ENCODE assay signal across 28 cellular contexts in the genomic region with DNA sequence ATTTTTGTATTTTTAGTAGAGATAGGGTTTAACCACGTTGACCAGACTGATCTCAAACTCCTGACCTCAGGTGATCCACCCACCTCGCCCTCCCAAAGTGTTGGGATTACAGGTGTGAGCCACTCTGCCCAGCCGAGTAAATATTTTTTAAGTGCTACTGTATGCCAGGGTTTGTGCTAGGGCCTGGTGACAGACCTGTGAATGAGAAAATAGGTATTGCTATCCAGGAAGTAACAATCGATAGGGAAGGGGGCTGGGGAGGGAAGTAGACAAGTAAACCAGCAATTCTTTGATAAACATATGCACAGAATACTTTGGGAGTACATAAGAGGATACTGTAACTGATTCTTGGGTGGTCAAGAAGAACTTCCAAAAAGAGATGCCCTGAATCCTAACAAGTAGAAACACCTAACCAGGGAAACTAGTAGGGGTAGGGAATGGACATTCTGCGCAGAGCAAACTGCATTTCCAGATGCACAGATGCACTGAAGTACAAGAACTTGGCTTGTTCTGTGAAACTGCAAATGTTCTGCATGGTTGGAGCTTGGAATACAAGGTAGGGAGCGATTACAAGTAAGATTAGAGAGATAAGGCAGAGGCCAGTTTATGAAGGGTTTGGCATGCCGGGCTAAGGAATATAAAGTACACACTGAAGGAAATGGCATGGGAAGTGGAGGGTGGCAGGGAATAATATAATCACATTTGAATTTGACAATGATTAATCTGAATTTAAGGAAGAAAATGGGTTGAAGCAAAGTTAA.
"Had no signal": no experiment of that assay in that cellular context is flagged by ENCODE, and none has a peak within 500 bp of the region (broad histone marks: within the 10 kb centered on the region; RNA-seq: fewer than 3 reads in every experiment).

No MANE protein-coding gene starts in this region.

- H3K4me3 Mint-ChIP-seq: activated CD4-positive, alpha-beta T cell treated with anti-CD3 and anti-CD28 coated beads, Interleukin-2, amount 10 ng/mL, durations not matched to agents 7 days and 5 days; activated CD8-positive, alpha-beta T cell treated with anti-CD3 and anti-CD28 coated beads, Interleukin-2, amount 10 ng/mL, durations not matched to agents 7 days and 5 days; activated T-helper 17 cell treated with anti-CD3 and anti-CD28 coated beads, Interleukin-2, amount 50 U/mL, for 72 hours; effector memory CD8-positive, alpha-beta T cell; mesothelial cell of epicardium; natural killer cell treated with Interleukin-12 subunit alpha and Interleukin-12 subunit beta and Interleukin-15 and Interleukin-18, amount 100 ng/mL, for 72 hours; stimulated activated effector memory CD8-positive, alpha-beta T cell treated with anti-CD3 and anti-CD28 coated beads, Interleukin-12 subunit alpha, Interleukin-12 subunit beta, amount 100 ng/mL, for 72 hours; stimulated activated naive CD8-positive, alpha-beta T cell treated with anti-CD3 and anti-CD28 coated beads, Interleukin-15, amount 100 ng/mL, for 72 hours had no signal

- H3K27ac ChIP-seq: dorsolateral prefrontal cortex, esophagus muscularis mucosa, neutrophil, ovary, right lobe of liver, skin epidermis, suprapubic skin, vagina, WERI-Rb-1 had no signal

- H3K4me1 ChIP-seq: esophagus muscularis mucosa, right lobe of liver, suprapubic skin, vagina had no signal

- H3K36me3 Mint-ChIP-seq: natural killer cell treated with Interleukin-12 subunit alpha and Interleukin-12 subunit beta and Interleukin-15 and Interleukin-18, amount 100 ng/mL, for 72 hours; stimulated activated effector memory CD8-positive, alpha-beta T cell treated with anti-CD3 and anti-CD28 coated beads, Interleukin-12 subunit alpha, Interleukin-12 subunit beta, amount 100 ng/mL, for 72 hours had no signal

- H3K27me3 ChIP-seq: dorsolateral prefrontal cortex, esophagus muscularis mucosa, neutrophil, ovary, right lobe of liver, suprapubic skin, vagina had no signal

- ATAC-seq: activated CD8-positive, alpha-beta T cell treated with anti-CD3 and anti-CD28 coated beads, Interleukin-2, amount 10 ng/mL, durations not matched to agents 7 days and 5 days; activated naive CD4-positive, alpha-beta T cell treated with anti-CD3 and anti-CD28 coated beads, Interleukin-2, amount 50 U/mL, for 72 hours; activated T-helper 17 cell treated with anti-CD3 and anti-CD28 coated beads, Interleukin-2, amount 50 U/mL, for 72 hours; effector memory CD8-positive, alpha-beta T cell; left ventricle myocardium superior; natural killer cell treated with Interleukin-12 subunit alpha and Interleukin-12 subunit beta and Interleukin-15 and Interleukin-18, amount 100 ng/mL, for 72 hours; right lobe of liver; stimulated activated effector memory CD8-positive, alpha-beta T cell treated with anti-CD3 and anti-CD28 coated beads, Interleukin-12 subunit alpha, Interleukin-12 subunit beta, amount 100 ng/mL, for 72 hours; stimulated activated naive CD8-positive, alpha-beta T cell treated with anti-CD3 and anti-CD28 coated beads, Interleukin-15, amount 100 ng/mL, for 72 hours had no signal

- H3K9me3 Mint-ChIP-seq: activated CD4-positive, alpha-beta T cell treated with anti-CD3 and anti-CD28 coated beads, Interleukin-2, amount 10 ng/mL, durations not matched to agents 7 days and 5 days; activated T-helper 17 cell treated with anti-CD3 and anti-CD28 coated beads, Interleukin-2, amount 50 U/mL, for 72 hours; effector memory CD8-positive, alpha-beta T cell; natural killer cell treated with Interleukin-12 subunit alpha and Interleukin-12 subunit beta and Interleukin-15 and Interleukin-18, amount 100 ng/mL, for 72 hours; stimulated activated effector memory CD8-positive, alpha-beta T cell treated with anti-CD3 and anti-CD28 coated beads, Interleukin-12 subunit alpha, Interleukin-12 subunit beta, amount 100 ng/mL, for 72 hours had no signal

- H3K4me3 ChIP-seq: dorsolateral prefrontal cortex, esophagus muscularis mucosa, ovary, right lobe of liver, skin epidermis, suprapubic skin, vagina had no signal

- DNase-seq: activated CD4-positive, alpha-beta T cell treated with anti-CD3 and anti-CD28 coated beads, Interleukin-2, amount 10 ng/mL, durations not matched to agents 7 days and 5 days; activated CD4-positive, CD25-positive, alpha-beta regulatory T cell treated with anti-CD3 and anti-CD28 coated beads, Interleukin-2, amount 50 U/mL, for 72 hours; activated CD8-positive, alpha-beta T cell treated with anti-CD3 and anti-CD28 coated beads, Interleukin-2, amount 10 ng/mL, durations not matched to agents 7 days and 5 days; aorta; central memory CD4-positive, alpha-beta T cell; dorsolateral prefrontal cortex; effector memory CD8-positive, alpha-beta T cell; glutamatergic neuron; hippocampal formation; kidney glomerular epithelial cell; left ventricle myocardium superior; mammary epithelial cell; ovary; right lobe of liver; stimulated activated CD4-positive, alpha-beta T cell treated with anti-CD3 and anti-CD28 coated beads, Interleukin-2, amount 100 ng/mL, for 24 hours; stimulated activated naive CD8-positive, alpha-beta T cell treated with anti-CD3 and anti-CD28 coated beads, Interleukin-15, amount 100 ng/mL, for 72 hours; trophoblast cell; WERI-Rb-1 had no signal

- H3K9me3 ChIP-seq: neutrophil, ovary, right lobe of liver, suprapubic skin, vagina had no signal

- H3K27me3 Mint-ChIP-seq: activated T-helper 17 cell treated with anti-CD3 and anti-CD28 coated beads, Interleukin-2, amount 50 U/mL, for 72 hours; effector memory CD8-positive, alpha-beta T cell had no signal

- H3K36me3 ChIP-seq: esophagus muscularis mucosa, neutrophil, ovary, right lobe of liver, suprapubic skin, vagina, WERI-Rb-1 had no signal

- H3K4me1 Mint-ChIP-seq: activated CD4-positive, alpha-beta T cell treated with anti-CD3 and anti-CD28 coated beads, Interleukin-2, amount 10 ng/mL, durations not matched to agents 7 days and 5 days; activated T-helper 17 cell treated with anti-CD3 and anti-CD28 coated beads, Interleukin-2, amount 50 U/mL, for 72 hours; stimulated activated effector memory CD8-positive, alpha-beta T cell treated with anti-CD3 and anti-CD28 coated beads, Interleukin-12 subunit alpha, Interleukin-12 subunit beta, amount 100 ng/mL, for 72 hours; stimulated activated naive CD8-positive, alpha-beta T cell treated with anti-CD3 and anti-CD28 coated beads, Interleukin-15, amount 100 ng/mL, for 72 hours had no signal
